Comparison of ENCODE assay signal across 23 cellular contexts in the genomic region with DNA sequence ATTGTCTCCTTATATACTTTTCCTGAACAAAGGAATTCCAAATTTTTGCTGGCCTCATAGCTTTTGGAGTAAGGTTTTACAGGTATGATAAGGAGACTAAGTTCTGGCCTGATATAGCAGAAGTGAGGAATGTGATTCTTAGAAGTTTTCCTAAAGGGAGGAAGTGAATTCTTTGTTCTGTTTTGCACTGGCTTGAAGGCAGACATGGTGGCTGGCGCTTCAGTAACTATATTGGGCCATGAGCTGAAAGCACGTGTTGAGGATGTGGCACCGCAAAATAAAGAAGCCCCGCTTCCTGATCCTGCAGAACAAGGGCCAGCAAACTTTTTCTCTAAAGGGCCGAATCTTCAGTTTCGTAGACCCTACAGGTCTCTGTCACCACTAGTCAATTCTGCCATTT.
"Had no signal": no experiment of that assay in that cellular context is flagged by ENCODE, and none has a peak within 500 bp of the region (broad histone marks: within the 10 kb centered on the region; RNA-seq: fewer than 3 reads in every experiment).

No MANE protein-coding gene starts in this region.

- FAIRE-seq: colon, kidney had no signal

- H3K4me3 ChIP-seq: dorsolateral prefrontal cortex, lung, prostate gland, stomach had no signal

- H3K36me3 ChIP-seq: brain microvascular endothelial cell, prostate gland, stomach had no signal

- H3K4me3 Mint-ChIP-seq: activated B cell treated with CpG ODN at 0.5 μM for 24 hours; activated CD8-positive, alpha-beta T cell treated with anti-CD3 and anti-CD28 coated beads, Interleukin-2, amount 10 ng/mL, durations not matched to agents 7 days and 5 days; activated naive CD4-positive, alpha-beta T cell treated with anti-CD3 and anti-CD28 coated beads, Interleukin-2, amount 10 ng/mL, durations not matched to agents 7 days and 5 days; activated naive CD8-positive, alpha-beta T cell treated with anti-CD3 and anti-CD28 coated beads, Interleukin-2, amount 50 U/mL, for 24 hours; endodermal cell; type B pancreatic cell had no signal

- H3K27ac ChIP-seq: brain microvascular endothelial cell, dorsolateral prefrontal cortex, prostate gland had no signal

- H3K27me3 Mint-ChIP-seq: activated B cell treated with CpG ODN at 0.5 μM for 24 hours; activated naive CD8-positive, alpha-beta T cell treated with anti-CD3 and anti-CD28 coated beads, Interleukin-2, amount 50 U/mL, for 24 hours; type B pancreatic cell had no signal

- H3K27ac Mint-ChIP-seq: activated B cell treated with CpG ODN at 0.5 μM for 24 hours; activated CD8-positive, alpha-beta T cell treated with anti-CD3 and anti-CD28 coated beads, Interleukin-2, amount 10 ng/mL, durations not matched to agents 7 days and 5 days; activated naive CD4-positive, alpha-beta T cell treated with anti-CD3 and anti-CD28 coated beads, Interleukin-2, amount 10 ng/mL, durations not matched to agents 7 days and 5 days; activated naive CD8-positive, alpha-beta T cell treated with anti-CD3 and anti-CD28 coated beads, Interleukin-2, amount 50 U/mL, for 24 hours; endodermal cell had no signal

- ATAC-seq: activated CD8-positive, alpha-beta T cell treated with anti-CD3 and anti-CD28 coated beads, Interleukin-2, amount 10 ng/mL, durations not matched to agents 7 days and 5 days; activated naive CD8-positive, alpha-beta T cell treated with anti-CD3 and anti-CD28 coated beads, Interleukin-2, amount 50 U/mL, for 24 hours had no signal

- H3K4me1 ChIP-seq: prostate gland had no signal

- H3K9me3 Mint-ChIP-seq: activated B cell treated with CpG ODN at 0.5 μM for 24 hours; activated naive CD8-positive, alpha-beta T cell treated with anti-CD3 and anti-CD28 coated beads, Interleukin-2, amount 50 U/mL, for 24 hours; endodermal cell; type B pancreatic cell had no signal

- DNase-seq: activated B cell treated with CpG ODN at 0.5 μM for 24 hours; activated CD4-positive, alpha-beta T cell treated with anti-CD3 and anti-CD28 coated beads for 4 hours; activated CD8-positive, alpha-beta memory T cell treated with anti-CD3 and anti-CD28 coated beads, Interleukin-2, amount 50 U/mL, for 48 hours; activated CD8-positive, alpha-beta T cell treated with anti-CD3 and anti-CD28 coated beads, Interleukin-2, amount 10 ng/mL, durations not matched to agents 7 days and 5 days; activated effector memory CD4-positive, alpha-beta T cell treated with Interleukin-2 at 50 U/mL for 16 hours; activated naive CD4-positive, alpha-beta T cell treated with anti-CD3 and anti-CD28 coated beads, Interleukin-2, amount 10 ng/mL, durations not matched to agents 7 days and 5 days; activated naive CD8-positive, alpha-beta T cell treated with anti-CD3 and anti-CD28 coated beads, Interleukin-2, amount 50 U/mL, for 24 hours; activated T-cell treated with anti-CD3 and anti-CD28 coated beads, Interleukin-2, amount 50 U/mL, for 48 hours; brain microvascular endothelial cell; central memory CD4-positive, alpha-beta T cell; dorsolateral prefrontal cortex; endodermal cell; glutamatergic neuron; kidney; occipital lobe; right cardiac atrium; T-helper 9 cell had no signal

- H3K9me3 ChIP-seq: prostate gland, stomach had no signal

- H3K27me3 ChIP-seq: brain microvascular endothelial cell, dorsolateral prefrontal cortex, foreskin keratinocyte, stomach had no signal

- H3K36me3 Mint-ChIP-seq: type B pancreatic cell had no signal
